12 cellular contexts compared by ENCODE assay signal in genomic region chr15:39511915-39512260, GRCh38.
DNase-seq lines count a peak whose midpoint lies in the region; ATAC-seq and TF ChIP-seq lines count a peak whose summit lies in the region.
"Had no signal": no experiment of that assay in that cellular context is flagged by ENCODE, and none has a peak within 500 bp of the region (broad histone marks: within the 10 kb centered on the region; RNA-seq: fewer than 3 reads in every experiment).

No MANE protein-coding gene starts in this region.

- H3K27me3 Mint-ChIP-seq in activated naive CD8-positive, alpha-beta T cell treated with anti-CD3 and anti-CD28 coated beads, Interleukin-2, amount 50 U/mL, for 24 hours: peaks cover 28% of the 10 kb centered on the region

- 24 to 33% (median 28%) methylated on average over 4 of the region's 4 CpGs for WGBS in heart left ventricle, 4 donors

- no peaks in the 10 kb centered on the region for H3K4me1 Mint-ChIP-seq in activated naive CD8-positive, alpha-beta T cell treated with anti-CD3 and anti-CD28 coated beads, Interleukin-2, amount 50 U/mL, for 24 hours

- H3K36me3 ChIP-seq in heart left ventricle: no peaks in the 10 kb centered on the region

- no peak overlapping the region for H3K4me3 Mint-ChIP-seq in activated naive CD8-positive, alpha-beta T cell treated with anti-CD3 and anti-CD28 coated beads, Interleukin-2, amount 50 U/mL, for 24 hours

- no peaks in the 10 kb centered on the region for H3K27me3 ChIP-seq in heart left ventricle

- H3K36me3 Mint-ChIP-seq in activated naive CD8-positive, alpha-beta T cell treated with anti-CD3 and anti-CD28 coated beads, Interleukin-2, amount 50 U/mL, for 24 hours (ENCODE audit: low read depth): no peaks in the 10 kb centered on the region

- H3K9me3 ChIP-seq in heart left ventricle: peaks cover 0 to 16% (median 6%) of the 10 kb centered on the region in 12 donors

- H3K27ac ChIP-seq in heart left ventricle: peak overlapping the region in 8 of 12 donors; percentile 19 to 79 (median 72)

- H3K4me3 ChIP-seq in WI38 (ENCODE audit: low read depth, low read length) (peak overlapping the region; percentile 37; the same call in 1 of the 2 replicates), heart left ventricle (no peak overlapping the region)

- intact Hi-C loops in Right ventricle myocardium inferior (cut with DNase I) (no loop called here), cardiac septum (cut with DNase I) (loop anchor here (5.0 kb wide), 1 partner anchor 60 kb away; no protein-coding TSS in a partner anchor), heart left ventricle (cut with DNase I) (loop anchor here in 1 of 10 donors (5.0 kb wide), 1 partner anchor 50 kb away; no protein-coding TSS in a partner anchor)

- peaks cover 0 to 23% (median 14%) of the 10 kb centered on the region in 12 donors for H3K4me1 ChIP-seq in heart left ventricle

- H3K9me3 Mint-ChIP-seq in activated naive CD8-positive, alpha-beta T cell treated with anti-CD3 and anti-CD28 coated beads, Interleukin-2, amount 50 U/mL, for 24 hours: peaks cover 23% of the 10 kb centered on the region

- TF ChIP-seq POLR2A in heart left ventricle (IDR thresholded peaks at IDR 0.05): no peak

- peak; percentile 44 for DNase-seq in Right ventricle myocardium inferior (ENCODE audit: missing footprints)
- DNase-seq in cardiac septum (ENCODE audit: low spot score): no peak
- peak in 2 of 5 donors; percentile 54 to 61 for DNase-seq in heart left ventricle
- DNase-seq in T1000 (lab: John Stamatoyannopoulos, UW): no peak
- DNase-seq in activated naive CD8-positive, alpha-beta T cell treated with anti-CD3 and anti-CD28 coated beads, Interleukin-2, amount 50 U/mL, for 24 hours: no peak
- DNase-seq in nucleus accumbens (lab: John Stamatoyannopoulos, UW): no peak
- DNase-seq in GM19240 (ENCODE audit: insufficient read length, low spot score): no peak
- DNase-seq: activated CD4-positive, alpha-beta T cell treated with anti-CD3 and anti-CD28 coated beads for 4 hours; AML-193; cerebellar nuclear complex; SIG-M5 had no signal

- ATAC-seq in Right ventricle myocardium inferior (peak; percentile 60), heart left ventricle (peak in 3 of 4 donors; percentile 7 to 13 (median 13))
- no peak for ATAC-seq in activated naive CD8-positive, alpha-beta T cell treated with anti-CD3 and anti-CD28 coated beads, Interleukin-2, amount 50 U/mL, for 24 hours

- TF ChIP-seq CTCF in WI38 (IDR thresholded peaks at IDR 0.05; ENCODE audit: low read depth, low read length) (no peak), heart left ventricle (IDR thresholded peaks at IDR 0.05) (no peak)

- no peak overlapping the region for H3K27ac Mint-ChIP-seq in activated naive CD8-positive, alpha-beta T cell treated with anti-CD3 and anti-CD28 coated beads, Interleukin-2, amount 50 U/mL, for 24 hours
